ENCODE assay signal across 15 cellular contexts in the genomic region with DNA sequence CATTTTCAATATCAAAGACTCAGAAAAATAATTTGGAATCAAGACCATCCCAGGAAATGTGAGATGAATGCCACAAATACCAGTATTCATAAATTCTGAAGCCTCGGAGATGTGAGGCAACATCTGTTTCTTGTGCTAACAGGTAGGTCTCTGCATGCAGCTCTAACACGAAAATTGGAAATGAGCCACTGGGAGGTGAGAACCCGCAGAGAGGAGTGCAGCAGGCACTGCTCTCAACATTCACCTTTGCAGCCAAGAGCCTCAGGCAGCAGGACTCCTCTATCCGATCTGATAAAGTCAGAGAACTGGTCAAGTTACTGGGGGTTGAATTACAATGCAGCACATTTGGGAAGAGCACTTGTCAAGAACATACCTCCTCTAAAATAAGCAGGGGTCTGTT.
DNase-seq lines count a peak whose midpoint lies in the region; ATAC-seq, FAIRE-seq and TF ChIP-seq lines count a peak whose summit lies in the region.
"Had no signal": no experiment of that assay in that cellular context is flagged by ENCODE, and none has a peak within 500 bp of the region (broad histone marks: within the 10 kb centered on the region; RNA-seq: fewer than 3 reads in every experiment).

No MANE protein-coding gene starts in this region.

- H3K36me3 Mint-ChIP-seq in astrocyte (ENCODE audit: low read depth, unreplicated experiment): no peaks in the 10 kb centered on the region

- no peaks in the 10 kb centered on the region for H3K27me3 Mint-ChIP-seq in astrocyte (ENCODE audit: low read depth, unreplicated experiment)

- H3K27me3 ChIP-seq in astrocyte (ENCODE audit: insufficient read depth, low read length) (no peaks in the 10 kb centered on the region), HepG2 (ENCODE audit: control insufficient read depth in 1 of 2, insufficient read depth in 2 of 2, low read length in 2 of 2) (no peaks in the 10 kb centered on the region)
- H3K27me3 ChIP-seq: neutrophil had no signal

- H3K4me1 ChIP-seq in astrocyte (ENCODE audit: insufficient read depth, low read length): peaks cover 42% of the 10 kb centered on the region
- peaks cover 67% of the 10 kb centered on the region for H3K4me1 ChIP-seq in HepG2 (ENCODE audit: insufficient read depth, low read length)

- WGBS in HepG2 (ENCODE audit: low lambda C conversion rate): 65% methylated on average over 4 of the region's 4 CpGs

- POLR2A ChIA-PET in HepG2 (lab: Yijun Ruan, JAX): interaction anchor here (1.6 kb wide), 1 partner anchor 55 kb away, joined by 3 read pairs; no protein-coding TSS in a partner anchor

- no TSS peak for BruUV-seq in HepG2 (replicated peaks; lab: Mats Ljungman, UMichigan)

- H3K79me2 ChIP-seq in astrocyte (ENCODE audit: insufficient read depth, low read length): no peaks in the 10 kb centered on the region
- no peaks in the 10 kb centered on the region for H3K79me2 ChIP-seq in HepG2 (ENCODE audit: insufficient read depth, low read length)

- no peak for TF ChIP-seq RAD21 in HepG2 (CRISPR knock-in tag; IDR thresholded peaks at IDR 0.05)

- H3K36me3 ChIP-seq in astrocyte (ENCODE audit: insufficient read depth, low read length) (no peaks in the 10 kb centered on the region), HepG2 (replicated peaks in 1 of 2; ENCODE audit: control insufficient read depth in 1 of 2, insufficient read depth in 2 of 2, low read length in 2 of 2) (no peaks in the 10 kb centered on the region)
- H3K36me3 ChIP-seq: neutrophil, thoracic aorta had no signal

- peak overlapping the region; percentile 68 for H3K27ac Mint-ChIP-seq in astrocyte (ENCODE audit: unreplicated experiment)
- H3K27ac Mint-ChIP-seq: activated naive CD8-positive, alpha-beta T cell treated with anti-CD3 and anti-CD28 coated beads for 36 hours had no signal

- H3K4me1 Mint-ChIP-seq in astrocyte (ENCODE audit: low read depth, unreplicated experiment): peaks cover 41% of the 10 kb centered on the region

- H3K9me3 ChIP-seq in astrocyte (ENCODE audit: insufficient read depth, low read depth, low read length) (no peaks in the 10 kb centered on the region), HepG2 (ENCODE audit: low read length) (no peaks in the 10 kb centered on the region)
- H3K9me3 ChIP-seq: neutrophil, thoracic aorta had no signal

- H3K4me2 ChIP-seq in astrocyte (ENCODE audit: low read length) (no peak overlapping the region), HepG2 (ENCODE audit: low read depth, low read length) (no peak overlapping the region; the same call in 1 of the 2 replicates)

- DNase-seq in G401 (ENCODE audit: low spot score) (peak; percentile 84), NCI-H187 treated with DMSO at 0.1 percent for 48 hours (lab: John Stamatoyannopoulos, UW) (peak; percentile 19), astrocyte (ENCODE audit: low read depth) (no peak), HepG2 (ENCODE audit: low spot score) (no peak), NOMO-1 treated with dmso at 0.1 percent for 144 hours (lab: John Stamatoyannopoulos, UW; ENCODE audit: unreplicated experiment) (no peak), LoVo (ENCODE audit: low spot score) (no peak)
- DNase-seq in activated CD4-positive, alpha-beta T cell treated with anti-CD3 and anti-CD28 coated beads, Interleukin-2, amount 50 U/mL, for 1 hour: no peak
- DNase-seq in activated CD8-positive, alpha-beta memory T cell treated with anti-CD3 and anti-CD28 coated beads, Interleukin-2, amount 50 U/mL, for 48 hours: no peak
- DNase-seq: activated naive CD8-positive, alpha-beta T cell treated with anti-CD3 and anti-CD28 coated beads for 36 hours; KBM-7 had no signal

- H3K4me3 ChIP-seq in astrocyte (ENCODE audit: insufficient read depth, low read depth, low read length) (no peak overlapping the region), HepG2 (replicated peaks in 1 of 3; ENCODE audit: insufficient read depth in 1 of 3, low read depth in 2 of 3, low read length in 3 of 3) (no peak overlapping the region; a peak in 1 of 6 replicates)
- H3K4me3 ChIP-seq: thoracic aorta had no signal

- intact Hi-C loops in HepG2 (cut with micrococcal nuclease; ENCODE audit: unreplicated experiment): no loop called here

- no peak overlapping the region for H3K27ac ChIP-seq in astrocyte (ENCODE audit: low read depth, low read length)
- no peak overlapping the region for H3K27ac ChIP-seq in HepG2 (ENCODE audit: extremely low read length, insufficient read depth, low read length)
- H3K27ac ChIP-seq: C4-2B, neutrophil, thoracic aorta had no signal

- TF ChIP-seq EP300 in HepG2 (IDR thresholded peaks at IDR 0.05; ENCODE audit: low read depth in 2 of 2, low read length in 2 of 2) (no peak), HepG2 (CRISPR knock-in tag; IDR thresholded peaks at IDR 0.05; ENCODE audit: borderline replicate concordance) (no peak)

- CTCF ChIA-PET in HepG2 (lab: Yijun Ruan, JAX; ENCODE audit: low intra/inter-chr PET ratio, low total read pairs): no interaction called here

- H3K4me3 Mint-ChIP-seq in astrocyte (ENCODE audit: unreplicated experiment): no peak overlapping the region
- H3K4me3 Mint-ChIP-seq: activated naive CD8-positive, alpha-beta T cell treated with anti-CD3 and anti-CD28 coated beads for 36 hours had no signal

- no peak for TF ChIP-seq POLR2A in HepG2 (IDR thresholded peaks at IDR 0.05; ENCODE audit: insufficient read depth in 1 of 2, low read depth in 2 of 2, low read length in 2 of 2)

- FAIRE-seq in astrocyte (lab: Jason Lieb, UNC): no peak
- FAIRE-seq in HepG2 (lab: Jason Lieb, UNC): no peak
- FAIRE-seq: GM12891, RCC 7860 had no signal

- H3K9ac ChIP-seq in astrocyte (ENCODE audit: low read length) (no peak overlapping the region), HepG2 (ENCODE audit: insufficient read depth, low read depth, low read length) (no peak overlapping the region)

- peak; percentile 54 for ATAC-seq in HepG2

- peaks cover 3% of the 10 kb centered on the region for H3K9me3 Mint-ChIP-seq in astrocyte (ENCODE audit: unreplicated experiment)

- in situ Hi-C loops in G401 (cut with HindIII; ENCODE audit: low sequenced_read_pairs): no loop called here
- in situ Hi-C loops in HepG2 (cut with HindIII; ENCODE audit: extremely low pct_ligation_motif_present, low pct_unique_long_range_greater_than_20kb): no loop called here

- H4K20me1 ChIP-seq in astrocyte (ENCODE audit: insufficient read depth, low read length): no peaks in the 10 kb centered on the region
- no peaks in the 10 kb centered on the region for H4K20me1 ChIP-seq in HepG2 (ENCODE audit: insufficient read depth, low read length)

- no peak overlapping the region for H2AFZ ChIP-seq in astrocyte (ENCODE audit: low read depth, low read length)
- H2AFZ ChIP-seq in HepG2 (ENCODE audit: low read length): no peak overlapping the region

- TF ChIP-seq CTCF in astrocyte (IDR thresholded peaks at IDR 0.05; ENCODE audit: insufficient read depth, low read depth, low read length): no peak
- no peak for TF ChIP-seq CTCF in HepG2 (CRISPR knock-in tag; IDR thresholded peaks at IDR 0.05)

TF ChIP-seq in HepG2, 621 proteins besides CTCF, POLR2A, EP300 and RAD21:
- TF ChIP-seq FLYWCH1 (CRISPR knock-in tag; IDR thresholded peaks at IDR 0.05): no peak
- no peak for TF ChIP-seq ZNF333 (CRISPR knock-in tag; IDR thresholded peaks at IDR 0.05; ENCODE audit: borderline replicate concordance)
- no peak for TF ChIP-seq TBL1XR1 (IDR thresholded peaks at IDR 0.05; ENCODE audit: borderline replicate concordance, low read length, partially characterized antibody)
- TF ChIP-seq ZNF546 (CRISPR knock-in tag; conservative IDR thresholded peaks at IDR 0.05): no peak
- TF ChIP-seq RBAK (CRISPR knock-in tag; IDR thresholded peaks at IDR 0.05): no peak
- TF ChIP-seq ARHGAP35 (CRISPR knock-in tag; IDR thresholded peaks at IDR 0.05; ENCODE audit: borderline replicate concordance): no peak
- no peak for TF ChIP-seq HCFC1 (IDR thresholded peaks at IDR 0.05; ENCODE audit: low read depth, low read length)
- TF ChIP-seq EHMT2 (IDR thresholded peaks at IDR 0.05; ENCODE audit: borderline replicate concordance, low read depth, low read length): no peak

Comparison
In these comparisons a context has a peak if more than half of its experiments do, and no peak if none do; other contexts are left out.
1. DNase-seq: peak in G401 (single experiment) and NCI-H187 treated with DMSO at 0.1 percent for 48 hours (single experiment); none in astrocyte (single experiment), HepG2 (single experiment), activated CD4-positive, alpha-beta T cell treated with anti-CD3 and anti-CD28 coated beads, Interleukin-2, amount 50 U/mL, for 1 hour (single experiment), NOMO-1 treated with dmso at 0.1 percent for 144 hours (single experiment), LoVo (single experiment) and activated CD8-positive, alpha-beta memory T cell treated with anti-CD3 and anti-CD28 coated beads, Interleukin-2, amount 50 U/mL, for 48 hours (single experiment).